26 cellular contexts compared by ENCODE assay signal in the genomic region with DNA sequence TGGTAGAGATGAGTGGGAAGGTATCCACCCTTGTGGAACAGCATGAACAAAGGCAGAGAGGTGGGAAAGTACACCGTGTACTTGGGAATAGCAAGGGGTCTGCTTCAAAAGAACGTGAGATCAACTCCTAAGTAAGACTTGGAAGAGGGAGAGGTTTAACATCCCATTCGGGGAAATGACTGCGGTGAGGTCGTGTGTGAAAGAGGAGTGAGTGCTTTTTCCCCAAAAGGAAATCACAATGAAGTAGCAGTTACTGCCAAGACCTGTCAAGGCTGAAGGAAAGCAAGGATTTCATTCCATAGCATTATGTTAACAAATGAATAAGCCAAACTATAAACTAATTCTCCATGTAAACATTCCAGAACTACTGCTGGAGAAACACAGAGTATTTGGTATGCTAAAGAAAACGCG. TPM values are rescaled to one million over a fixed set of nuclear protein-coding genes. Genes with fewer than 3 reads are reported as not detected.
DNase-seq lines count a peak whose midpoint lies in the region; ATAC-seq and TF ChIP-seq lines count a peak whose summit lies in the region.
"Had no signal": no experiment of that assay in that cellular context is flagged by ENCODE, and none has a peak within 500 bp of the region (broad histone marks: within the 10 kb centered on the region; RNA-seq: fewer than 3 reads in every experiment).

No MANE protein-coding gene starts in this region.

- H3K4me1 ChIP-seq in trophoblast cell (ENCODE audit: control insufficient read depth in 1 of 2, insufficient read depth in 2 of 2, low read length in 2 of 2) = peaks cover 0 to 7% of the 10 kb centered on the region in 2 experiments

- H3K36me3 Mint-ChIP-seq in activated naive CD8-positive, alpha-beta T cell treated with anti-CD3 and anti-CD28 coated beads for 36 hours = no peaks in the 10 kb centered on the region
- H3K36me3 Mint-ChIP-seq: stimulated activated memory B cell treated with anti-CD40 and anti-IgM and Interleukin-4, amounts not matched to agents 10 μg/mL and 1 μg/mL and 100 μg/mL, for 72 hours; T-cell had no signal

- no peak overlapping the region for H3K14ac ChIP-seq in trophoblast cell (ENCODE audit: low read length)

- no CpG with 5 or more reads among the region's 7 CpGs for WGBS in trophoblast cell (ENCODE audit: extremely low coverage, insufficient coverage, insufficient read length)

- H3K18ac ChIP-seq in trophoblast cell (ENCODE audit: low read length) = no peak overlapping the region

- H3K9me3 ChIP-seq in trophoblast cell (ENCODE audit: insufficient read depth, low read depth, low read length) = no peaks in the 10 kb centered on the region
- H3K9me3 ChIP-seq: heart right ventricle, left ventricle myocardium inferior, psoas muscle had no signal

- H3K79me1 ChIP-seq in trophoblast cell (ENCODE audit: low read length) = peaks cover 10% of the 10 kb centered on the region

- H4K12ac ChIP-seq in trophoblast cell (ENCODE audit: low read depth, low read length) = no peak overlapping the region

- H2BK120ac ChIP-seq in trophoblast cell (ENCODE audit: insufficient read depth, low read length, poor library complexity) = no peak overlapping the region

- H3K4me1 Mint-ChIP-seq in activated naive CD8-positive, alpha-beta T cell treated with anti-CD3 and anti-CD28 coated beads for 36 hours = no peaks in the 10 kb centered on the region
- H3K4me1 Mint-ChIP-seq: activated CD4-positive, alpha-beta T cell treated with anti-CD3 and anti-CD28 coated beads for 36 hours; B cell; stimulated activated memory B cell treated with anti-CD40 and anti-IgM and Interleukin-4, amounts not matched to agents 10 μg/mL and 1 μg/mL and 100 μg/mL, for 72 hours; T-cell had no signal

- H2AFZ ChIP-seq in trophoblast cell (ENCODE audit: insufficient read depth, low read length, poor library complexity) = no peak overlapping the region
- H2AFZ ChIP-seq: PC-9 had no signal

- H3K23ac ChIP-seq in trophoblast cell (ENCODE audit: low read length) = no peak overlapping the region

- H3K36me3 ChIP-seq in trophoblast cell (ENCODE audit: control insufficient read depth in 1 of 2, insufficient read depth in 2 of 2, low read length in 2 of 2) = no peaks in the 10 kb centered on the region
- H3K36me3 ChIP-seq: heart right ventricle, left ventricle myocardium inferior had no signal

- H3K27me3 ChIP-seq in trophoblast cell (ENCODE audit: insufficient read depth, low read length) = no peaks in the 10 kb centered on the region

- no peak overlapping the region for H3K27ac ChIP-seq in trophoblast cell (ENCODE audit: low read depth, low read length)
- H3K27ac ChIP-seq: heart right ventricle, left ventricle myocardium inferior, PC-9, psoas muscle had no signal

- no peak overlapping the region for H4K91ac ChIP-seq in trophoblast cell (ENCODE audit: low read depth, low read length)

- no peak for TF ChIP-seq CTCF in AG09319 (IDR thresholded peaks at IDR 0.05; ENCODE audit: low read depth, low read length)
- TF ChIP-seq CTCF in fibroblast of pulmonary artery (IDR thresholded peaks at IDR 0.05; ENCODE audit: low read length, missing control alignments) = no peak

- no peak overlapping the region for H3K27ac Mint-ChIP-seq in activated naive CD8-positive, alpha-beta T cell treated with anti-CD3 and anti-CD28 coated beads for 36 hours
- H3K27ac Mint-ChIP-seq: activated CD4-positive, alpha-beta T cell treated with anti-CD3 and anti-CD28 coated beads for 36 hours; B cell; effector memory CD8-positive, alpha-beta T cell; stimulated activated memory B cell treated with anti-CD40 and anti-IgM and Interleukin-4, amounts not matched to agents 10 μg/mL and 1 μg/mL and 100 μg/mL, for 72 hours; T-cell had no signal

- no peak for ATAC-seq in GM21390 (IDR thresholded peaks at IDR 0.05; ENCODE audit: unreplicated experiment)
- ATAC-seq: activated CD4-positive, alpha-beta T cell treated with anti-CD3 and anti-CD28 coated beads for 36 hours; effector memory CD8-positive, alpha-beta T cell; heart right ventricle; HepG2; psoas muscle; stimulated activated memory B cell treated with anti-CD40 and anti-IgM and Interleukin-4, amounts not matched to agents 10 μg/mL and 1 μg/mL and 100 μg/mL, for 72 hours; T-cell had no signal

- no peak overlapping the region for H2BK12ac ChIP-seq in trophoblast cell (ENCODE audit: low read length)

- H3K4me3 ChIP-seq in fibroblast of pulmonary artery (replicated peaks; ENCODE audit: low read depth, low read length) (no peak overlapping the region), trophoblast cell (ENCODE audit: low read depth, low read length) (no peak overlapping the region)
- H3K4me3 ChIP-seq: heart right ventricle, left ventricle myocardium inferior, PC-9, psoas muscle had no signal

- no peak overlapping the region for H3K4me2 ChIP-seq in trophoblast cell (ENCODE audit: low read length)
- H3K4me2 ChIP-seq: PC-9 had no signal

- peaks cover 16% of the 10 kb centered on the region for H3K27me3 Mint-ChIP-seq in activated naive CD8-positive, alpha-beta T cell treated with anti-CD3 and anti-CD28 coated beads for 36 hours

- no peak overlapping the region for H3K9ac ChIP-seq in trophoblast cell (ENCODE audit: low read length)

- DNase-seq in AG09319 (ENCODE audit: extremely low read depth, low read depth) = peak; percentile 77
- DNase-seq in amniotic epithelial cell (ENCODE audit: low read depth) = peak; percentile 21
- DNase-seq in fibroblast of pulmonary artery (ENCODE audit: low read depth) = peak; percentile 60
- no peak for DNase-seq in trophoblast cell
- no peak for DNase-seq in SW480 (ENCODE audit: low spot score)
- no peak for DNase-seq in NCI-H146 (lab: John Stamatoyannopoulos, UW)
- DNase-seq in activated naive CD8-positive, alpha-beta T cell treated with anti-CD3 and anti-CD28 coated beads for 36 hours = no peak
- DNase-seq: activated CD4-positive, alpha-beta T cell treated with anti-CD3 and anti-CD28 coated beads for 36 hours; activated naive CD4-positive, alpha-beta T cell treated with anti-CD3 and anti-CD28 coated beads, Interleukin-2, amount 50 U/mL, for 16 hours; activated T-cell treated with anti-CD3 and anti-CD28 coated beads, Interleukin-2, amount 50 U/mL, for 48 hours; DND-41; effector memory CD8-positive, alpha-beta T cell; heart right ventricle; left ventricle myocardium inferior; NCI-H1105 treated with DMSO at 0.1 percent for 48 hours; NCI-H2107; NCI-H510A; PC-9; psoas muscle; SHP77; small intestine; T-cell had no signal

- H2AK5ac ChIP-seq in trophoblast cell (ENCODE audit: low read length) = no peak overlapping the region

- no peaks in the 10 kb centered on the region for H3K79me2 ChIP-seq in trophoblast cell (ENCODE audit: control insufficient read depth, insufficient read depth, low read length, poor library complexity)

- no peak overlapping the region for H3K4me3 Mint-ChIP-seq in activated naive CD8-positive, alpha-beta T cell treated with anti-CD3 and anti-CD28 coated beads for 36 hours
- H3K4me3 Mint-ChIP-seq: activated CD4-positive, alpha-beta T cell treated with anti-CD3 and anti-CD28 coated beads for 36 hours; B cell; effector memory CD8-positive, alpha-beta T cell; stimulated activated memory B cell treated with anti-CD40 and anti-IgM and Interleukin-4, amounts not matched to agents 10 μg/mL and 1 μg/mL and 100 μg/mL, for 72 hours; T-cell had no signal

- no peak overlapping the region for H2BK5ac ChIP-seq in trophoblast cell (ENCODE audit: low read depth, low read length, poor library complexity)

- no peaks in the 10 kb centered on the region for H3K9me3 Mint-ChIP-seq in activated naive CD8-positive, alpha-beta T cell treated with anti-CD3 and anti-CD28 coated beads for 36 hours
- H3K9me3 Mint-ChIP-seq: effector memory CD8-positive, alpha-beta T cell; stimulated activated memory B cell treated with anti-CD40 and anti-IgM and Interleukin-4, amounts not matched to agents 10 μg/mL and 1 μg/mL and 100 μg/mL, for 72 hours; T-cell had no signal

- H3K4ac ChIP-seq in trophoblast cell (ENCODE audit: low read depth, low read length) = no peak overlapping the region

- peak overlapping the region; percentile 4 for H4K8ac ChIP-seq in trophoblast cell (ENCODE audit: low read depth, low read length)

RNA-seq across cellular contexts. Expression of gene SYDE2, which starts 19.9 kb away (rescaled TPM):
- polyA plus RNA-seq in trophoblast cell (2013) = 9.0 and 9.2 TPM in 2 replicates
- 1 to 10 TPM; 3.7 to 3.9 TPM for total RNA-seq in activated naive CD8-positive, alpha-beta T cell treated with anti-CD3 and anti-CD28 coated beads for 36 hours

RNA-seq across cellular contexts. Expression of gene C1orf52, which starts 38.7 kb away (rescaled TPM):
- 34.4 TPM in 2 replicates for polyA plus RNA-seq in trophoblast cell (2013)
- total RNA-seq in activated naive CD8-positive, alpha-beta T cell treated with anti-CD3 and anti-CD28 coated beads for 36 hours = 10 to 100 TPM; 29.3 to 30.0 TPM

RNA-seq across cellular contexts. Expression of gene BCL10, which starts 55.7 kb away (rescaled TPM):
- polyA plus RNA-seq in trophoblast cell (2013) = 13.1 and 13.6 TPM in 2 replicates
- total RNA-seq in activated naive CD8-positive, alpha-beta T cell treated with anti-CD3 and anti-CD28 coated beads for 36 hours = 10 to 100 TPM; 27.5 to 29.0 TPM

Comparison
In these comparisons a context has a peak if more than half of its experiments do, and no peak if none do; other contexts are left out.
1. DNase-seq: peak in AG09319 (single experiment), amniotic epithelial cell (single experiment) and fibroblast of pulmonary artery (single experiment); none in trophoblast cell (0 of 2), SW480 (single experiment), NCI-H146 (single experiment) and activated naive CD8-positive, alpha-beta T cell treated with anti-CD3 and anti-CD28 coated beads for 36 hours (single experiment).